ENCODE assay signal across 25 cellular contexts in genomic region chr4:88646528-88647280, GRCh38. TPM values are rescaled to one million over a fixed set of nuclear protein-coding genes. Genes with fewer than 3 reads are reported as not detected.
DNase-seq lines count a peak whose midpoint lies in the region; ATAC-seq, FAIRE-seq and TF ChIP-seq lines count a peak whose summit lies in the region.
"Had no signal": no experiment of that assay in that cellular context is flagged by ENCODE, and none has a peak within 500 bp of the region (broad histone marks: within the 10 kb centered on the region; RNA-seq: fewer than 3 reads in every experiment).

No MANE protein-coding gene starts in this region.

- H3K27me3 ChIP-seq in mammary epithelial cell (ENCODE audit: insufficient read depth, low read length) (no peaks in the 10 kb centered on the region), iPS-18a (ENCODE audit: control insufficient read depth, insufficient read depth, low read length) (no peaks in the 10 kb centered on the region), upper lobe of right lung (no peaks in the 10 kb centered on the region), pancreas (no peaks in the 10 kb centered on the region)
- H3K27me3 ChIP-seq: neural progenitor cell, SJCRH30 had no signal

- H3K4me1 Mint-ChIP-seq in MCF 10A (ENCODE audit: insufficient read depth, unreplicated experiment) (peaks cover 20% of the 10 kb centered on the region), T-helper 17 cell (peaks cover 41% of the 10 kb centered on the region)
- H3K4me1 Mint-ChIP-seq: neural progenitor cell had no signal

- in situ Hi-C loops in mammary epithelial cell (cut with MboI; ENCODE audit: low sequenced_read_pairs in 2 of 2) (no loop called here), KBM-7 (cut with MboI; ENCODE audit: low pct_unique_long_range_greater_than_20kb, low sequenced_read_pairs) (no loop called here)

- peak; percentile 57 for DNase-seq in mammary epithelial cell
- DNase-seq in MCF 10A (ENCODE audit: unreplicated experiment), result no peak
- DNase-seq in T-helper 17 cell, result no peak
- DNase-seq in upper lobe of right lung, result no peak
- no peak for DNase-seq in pancreas
- no peak for DNase-seq in GDM1 (lab: John Stamatoyannopoulos, UW)
- DNase-seq in KBM-7, result no peak
- DNase-seq: activated CD4-positive, alpha-beta T cell treated with anti-CD3 and anti-CD28 coated beads, Interleukin-2, amount 50 U/mL, for 1 hour; effector CD8-positive, alpha-beta T cell; EL; immature natural killer cell; mucosa of descending colon; NCI-H187 treated with DMSO at 0.1 percent for 48 hours; NCI-H774; SJCRH30; substantia nigra; T-helper 2 cell had no signal

- no peak overlapping the region for H3K4me2 ChIP-seq in mammary epithelial cell (ENCODE audit: insufficient read depth, low read depth, low read length)
- H3K4me2 ChIP-seq: A549, KMS-11, neural progenitor cell had no signal

- WGBS in mammary epithelial cell (ENCODE audit: low coverage, missing lambda C conversion rate), result 77% methylated on average over 6 of the region's 7 CpGs
- 92 to 94% methylated on average over 7 of the region's 7 CpGs for WGBS in pancreas, 2 donors

- CTCF ChIA-PET in mammary epithelial cell (lab: Charles Lee; ENCODE audit: low non-redundant PET), result interaction anchor here (0.7 kb wide), 1 partner anchor 465 kb away, joined by 3 read pairs; no protein-coding TSS in a partner anchor
- CTCF ChIA-PET in MCF 10A (lab: Yijun Ruan, JAX), result interaction anchor here (0.5 to 1.8 kb wide), 3 partner anchors 18 to 1238 kb away, joined by 3 to 9 read pairs (median 5); no protein-coding TSS in a partner anchor

- BruUV-seq in mammary epithelial cell (replicated peaks; lab: Mats Ljungman, UMichigan) (no TSS peak), MCF 10A (replicated peaks; lab: Mats Ljungman, UMichigan) (no TSS peak)

- no peak for TF ChIP-seq CTCF in mammary epithelial cell (conservative IDR thresholded peaks at IDR 0.05 in 1 of 2, IDR thresholded peaks at IDR 0.05 in 1 of 2; ENCODE audit: extremely low read depth in 1 of 2, insufficient read depth in 1 of 2, low read depth in 1 of 2, low read length in 2 of 2)
- TF ChIP-seq CTCF in MCF 10A (IDR thresholded peaks at IDR 0.05; ENCODE audit: unreplicated experiment), result no peak
- no peak for TF ChIP-seq CTCF in upper lobe of right lung (IDR thresholded peaks at IDR 0.05)
- TF ChIP-seq CTCF in pancreas (IDR thresholded peaks at IDR 0.05), result no peak

- peaks cover 9% of the 10 kb centered on the region for H3K36me3 Mint-ChIP-seq in MCF 10A (ENCODE audit: insufficient read depth, unreplicated experiment)
- no peaks in the 10 kb centered on the region for H3K36me3 Mint-ChIP-seq in T-helper 17 cell (ENCODE audit: low read depth)
- H3K36me3 Mint-ChIP-seq: neural progenitor cell had no signal

- H3K9me3 Mint-ChIP-seq in MCF 10A (ENCODE audit: unreplicated experiment), result no peaks in the 10 kb centered on the region
- H3K9me3 Mint-ChIP-seq: immature natural killer cell, neural progenitor cell had no signal

- H3K27ac Mint-ChIP-seq in MCF 10A (ENCODE audit: low read depth, unreplicated experiment), result no peak overlapping the region
- H3K27ac Mint-ChIP-seq in T-helper 17 cell, result peak overlapping the region; percentile 68
- H3K27ac Mint-ChIP-seq: B cell, brain, neural progenitor cell had no signal

- H3K36me3 ChIP-seq in mammary epithelial cell (ENCODE audit: insufficient read depth, low read length) (no peaks in the 10 kb centered on the region), iPS-18a (ENCODE audit: control insufficient read depth, low read depth, low read length) (no peaks in the 10 kb centered on the region), upper lobe of right lung (no peaks in the 10 kb centered on the region), pancreas (no peaks in the 10 kb centered on the region)
- H3K36me3 ChIP-seq: neural progenitor cell, prostate gland, SJCRH30 had no signal

- intact Hi-C loops in mammary epithelial cell (cut with micrococcal nuclease), result no loop called here
- intact Hi-C loops in MCF 10A (cut with micrococcal nuclease), result no loop called here
- intact Hi-C loops in upper lobe of right lung (cut with DNase I), result no loop called here
- intact Hi-C loops in pancreas (cut with DNase I), result no loop called here

- H3K4me3 ChIP-seq in mammary epithelial cell (replicated peaks in 1 of 3; ENCODE audit: insufficient read depth in 1 of 3, low read depth in 2 of 3, low read length in 3 of 3), result no peak overlapping the region
- peak overlapping the region; percentile 12 for H3K4me3 ChIP-seq in iPS-18a (ENCODE audit: low read length)
- no peak overlapping the region for H3K4me3 ChIP-seq in upper lobe of right lung
- no peak overlapping the region for H3K4me3 ChIP-seq in pancreas
- H3K4me3 ChIP-seq: A549, mucosa of descending colon, neural progenitor cell, prostate gland, SJCRH30 had no signal

- H3K27me3 Mint-ChIP-seq in MCF 10A (ENCODE audit: insufficient read depth, unreplicated experiment) (no peaks in the 10 kb centered on the region), T-helper 17 cell (no peaks in the 10 kb centered on the region)
- H3K27me3 Mint-ChIP-seq: B cell, brain had no signal

- no peak for FAIRE-seq in pancreas (lab: Jason Lieb, UNC)
- FAIRE-seq: A549, urothelium cell line had no signal

- no peak overlapping the region for H3K4me3 Mint-ChIP-seq in MCF 10A (ENCODE audit: unreplicated experiment)
- no peak overlapping the region for H3K4me3 Mint-ChIP-seq in T-helper 17 cell
- H3K4me3 Mint-ChIP-seq: B cell, brain, immature natural killer cell, neural progenitor cell had no signal

- H3K79me2 ChIP-seq in mammary epithelial cell (ENCODE audit: insufficient read depth, low read length), result peaks cover 13% of the 10 kb centered on the region

- peaks cover 15% of the 10 kb centered on the region for H3K4me1 ChIP-seq in mammary epithelial cell (ENCODE audit: insufficient read depth, low read length)
- H3K4me1 ChIP-seq in iPS-18a (ENCODE audit: control insufficient read depth, low read depth, low read length), result peaks cover 20% of the 10 kb centered on the region
- H3K4me1 ChIP-seq in upper lobe of right lung, result no peaks in the 10 kb centered on the region
- peaks cover 0 to 4% (median 0%) of the 10 kb centered on the region in 3 donors for H3K4me1 ChIP-seq in pancreas
- H3K4me1 ChIP-seq: A549, neural progenitor cell, prostate gland, SJCRH30 had no signal

- no peaks in the 10 kb centered on the region for H3K9me3 ChIP-seq in mammary epithelial cell (replicated peaks; ENCODE audit: insufficient read depth, low read length)
- H3K9me3 ChIP-seq in T-helper 17 cell (ENCODE audit: control insufficient read depth, low read length, poor library complexity, severe bottlenecking), result no peaks in the 10 kb centered on the region
- H3K9me3 ChIP-seq in iPS-18a (ENCODE audit: control insufficient read depth, low read depth, low read length), result no peaks in the 10 kb centered on the region
- H3K9me3 ChIP-seq in upper lobe of right lung, result no peaks in the 10 kb centered on the region
- no peaks in the 10 kb centered on the region for H3K9me3 ChIP-seq in pancreas
- H3K9me3 ChIP-seq: A549, prostate gland, SJCRH30 had no signal

- H3K27ac ChIP-seq in mammary epithelial cell (ENCODE audit: insufficient read depth, low read depth, low read length) (no peak overlapping the region), iPS-18a (ENCODE audit: low read length) (no peak overlapping the region), upper lobe of right lung (no peak overlapping the region), pancreas (no peak overlapping the region)
- H3K27ac ChIP-seq: A549, KMS-11, neural progenitor cell, prostate gland, SJCRH30 had no signal

- dilution Hi-C loops in mammary epithelial cell (cut with HindIII; ENCODE audit: low sequenced_read_pairs), result no loop called here

- ATAC-seq in T-helper 17 cell (no peak), upper lobe of right lung (peak; percentile 65), pancreas (no peak)
- ATAC-seq: A549, mucosa of descending colon had no signal

- no peak overlapping the region for H2AFZ ChIP-seq in mammary epithelial cell (ENCODE audit: low read depth, low read length)
- H2AFZ ChIP-seq: neural progenitor cell had no signal

- no peak overlapping the region for H3K9ac ChIP-seq in mammary epithelial cell (ENCODE audit: insufficient read depth, low read length)
- H3K9ac ChIP-seq in iPS-18a (ENCODE audit: low read length), result no peak overlapping the region
- H3K9ac ChIP-seq: KMS-11, neural progenitor cell had no signal

- POLR2A ChIA-PET in MCF 10A (lab: Yijun Ruan, JAX), result no interaction called here

- H4K20me1 ChIP-seq in mammary epithelial cell (ENCODE audit: insufficient read depth, low read length), result no peaks in the 10 kb centered on the region

RNA-seq across cellular contexts. Expression of gene NAP1L5, which starts 50.9 kb away (rescaled TPM):
- total RNA-seq in mammary epithelial cell, result 1 to 10 TPM; 2.8 to 4.7 TPM
- polyA plus RNA-seq in mammary epithelial cell, result 2.3 TPM
- polyA minus RNA-seq in mammary epithelial cell, result 0.88 TPM
- total RNA-seq in MCF 10A (2022), result 0.27 and 0.30 TPM in 2 replicates
- 1 to 10 TPM; 8.6 to 9.2 TPM for total RNA-seq in T-helper 17 cell
- 3.2 TPM for total RNA-seq in upper lobe of right lung
- 1 to 10 TPM in 5 of 6 donors, under 1 TPM in 1; 0.94 to 3.2 (median 1.8) TPM for total RNA-seq in pancreas
- polyA plus RNA-seq in pancreas, result 10 to 100 TPM in 1 of 2 donors, 1 to 10 TPM in 1; 6.0 to 13.2 TPM

RNA-seq across cellular contexts. Expression of gene HERC3, which starts 54.4 kb away (rescaled TPM):
- 10 to 100 TPM; 14.0 to 36.5 TPM for total RNA-seq in mammary epithelial cell
- polyA plus RNA-seq in mammary epithelial cell, result 12.3 TPM
- polyA minus RNA-seq in mammary epithelial cell, result 24.9 TPM
- 34.9 and 64.0 TPM in 2 replicates for total RNA-seq in MCF 10A (2022)
- total RNA-seq in T-helper 17 cell, result 10 to 100 TPM; 53.4 to 63.8 TPM
- 50.0 TPM for total RNA-seq in upper lobe of right lung
- 10 to 100 TPM in 3 of 6 donors, 1 to 10 TPM in 3; 6.5 to 18.0 (median 9.9) TPM for total RNA-seq in pancreas
- 1 to 10 TPM; 2.7 to 7.3 TPM for polyA plus RNA-seq in pancreas
